37 cellular contexts compared by ENCODE assay signal in the genomic region with DNA sequence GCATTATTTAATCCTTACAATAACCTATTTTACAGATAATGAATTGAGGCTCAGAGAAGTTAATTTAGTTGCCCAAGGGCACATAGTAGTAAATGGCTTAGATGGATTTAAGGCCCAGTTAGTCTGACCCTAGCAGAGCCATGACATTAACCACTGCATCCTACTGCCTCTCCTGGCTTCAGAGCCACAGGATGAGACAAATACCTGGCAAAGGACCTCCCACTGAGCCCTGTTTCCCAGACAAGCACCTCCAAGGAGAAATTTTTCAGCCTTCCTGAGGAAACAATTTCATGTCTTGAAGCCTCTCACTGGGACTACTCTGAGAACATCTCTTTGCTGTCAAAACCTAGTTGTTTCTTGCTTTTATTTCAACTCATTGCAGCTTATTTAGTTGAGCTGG. TPM values are rescaled to one million over a fixed set of nuclear protein-coding genes. Genes with fewer than 3 reads are reported as not detected.
"Had no signal": no experiment of that assay in that cellular context is flagged by ENCODE, and none has a peak within 500 bp of the region (broad histone marks: within the 10 kb centered on the region; RNA-seq: fewer than 3 reads in every experiment).

No MANE protein-coding gene starts in this region.

- H3K4me1 ChIP-seq: left lung, lower lobe of right lung, neural progenitor cell, parathyroid adenoma, right atrium auricular region, right lobe of liver, stomach, testis, transverse colon, upper lobe of left lung, vagina had no signal

- H3K27me3 ChIP-seq: neural progenitor cell, neutrophil, right atrium auricular region, right lobe of liver, stomach, testis, thyroid gland, transverse colon, upper lobe of left lung, vagina had no signal

- DNase-seq: hypothalamus; kidney; left colon; left lung; lower lobe of right lung; mammary epithelial cell; mesenchymal stem cell; naive B cell; natural killer cell; nephron progenitor cell; occipital lobe; right lobe of liver; stimulated activated CD4-positive, alpha-beta T cell treated with anti-CD3 and anti-CD28 coated beads, Interleukin-1b, Interleukin-23, amount 100 ng/mL, for 48 hours; stimulated activated CD4-positive, alpha-beta T cell treated with anti-CD3 and anti-CD28 coated beads, Interleukin-2, amount 100 ng/mL, for 48 hours; stimulated activated CD4-positive, alpha-beta T cell treated with anti-CD3 and anti-CD28 coated beads, Interleukin-4, amount 100 ng/mL, for 4 hours; stimulated activated naive B cell treated with anti-CD40 and anti-IgM and Interleukin-4, amounts not matched to agents 10 μg/mL and 1 μg/mL and 100 μg/mL, for 72 hours; stimulated activated naive CD8-positive, alpha-beta T cell treated with anti-CD3 and anti-CD28 coated beads, Interleukin-15, Interleukin-2, amounts not matched to agents 100 U/mL and 50 U/mL, for 24 hours; stomach; testis; thyroid gland; transverse colon; upper lobe of left lung had no signal

- H3K9me3 Mint-ChIP-seq: mesothelial cell of epicardium; natural killer cell; nephron progenitor cell; neural progenitor cell; stimulated activated naive B cell treated with anti-CD40 and anti-IgM and Interleukin-4, amounts not matched to agents 10 μg/mL and 1 μg/mL and 100 μg/mL, for 72 hours had no signal

- H3K4me2 ChIP-seq: neural progenitor cell, smooth muscle cell had no signal

- H3K27ac Mint-ChIP-seq: mesothelial cell of epicardium; naive B cell; natural killer cell; nephron progenitor cell; neural progenitor cell; progenitor cell of endocrine pancreas; stimulated activated naive B cell treated with anti-CD40 and anti-IgM and Interleukin-4, amounts not matched to agents 10 μg/mL and 1 μg/mL and 100 μg/mL, for 72 hours had no signal

- H3K27ac ChIP-seq: left lung, lower lobe of right lung, neural progenitor cell, neutrophil, parathyroid adenoma, right atrium auricular region, right lobe of liver, stomach, testis, thyroid gland, transverse colon, upper lobe of left lung, vagina had no signal

- ATAC-seq: left colon; left lung; lower lobe of right lung; natural killer cell; right lobe of liver; stimulated activated naive B cell treated with anti-CD40 and anti-IgM and Interleukin-4, amounts not matched to agents 10 μg/mL and 1 μg/mL and 100 μg/mL, for 72 hours; stimulated activated naive CD8-positive, alpha-beta T cell treated with anti-CD3 and anti-CD28 coated beads, Interleukin-15, Interleukin-2, amounts not matched to agents 100 U/mL and 50 U/mL, for 24 hours had no signal

- H3K79me2 ChIP-seq: parathyroid adenoma had no signal

- H3K36me3 Mint-ChIP-seq: mesothelial cell of epicardium; naive B cell; natural killer cell; neural progenitor cell; stimulated activated naive B cell treated with anti-CD40 and anti-IgM and Interleukin-4, amounts not matched to agents 10 μg/mL and 1 μg/mL and 100 μg/mL, for 72 hours had no signal

- H3K4me3 Mint-ChIP-seq: mesothelial cell of epicardium; naive B cell; natural killer cell; nephron progenitor cell; neural progenitor cell; stimulated activated naive B cell treated with anti-CD40 and anti-IgM and Interleukin-4, amounts not matched to agents 10 μg/mL and 1 μg/mL and 100 μg/mL, for 72 hours had no signal

- H2AFZ ChIP-seq: neural progenitor cell, parathyroid adenoma had no signal

- H3K36me3 ChIP-seq: left lung, lower lobe of right lung, neural progenitor cell, neutrophil, right atrium auricular region, right lobe of liver, stomach, thyroid gland, transverse colon, upper lobe of left lung, vagina had no signal

- H3K4me1 Mint-ChIP-seq: naive B cell; natural killer cell; nephron progenitor cell; neural progenitor cell; stimulated activated naive B cell treated with anti-CD40 and anti-IgM and Interleukin-4, amounts not matched to agents 10 μg/mL and 1 μg/mL and 100 μg/mL, for 72 hours had no signal

- H3K4me3 ChIP-seq: left lung, lower lobe of right lung, neural progenitor cell, right atrium auricular region, right lobe of liver, smooth muscle cell, stomach, testis, thyroid gland, transverse colon, upper lobe of left lung, vagina had no signal

RNA-seq across cellular contexts. Expression of a gene that starts 28.4 kb away (rescaled TPM):
- total RNA-seq: kidney, left colon, left lung, liver, lower lobe of right lung, mammary epithelial cell, mesothelial cell of epicardium, mononuclear cell, natural killer cell, occipital lobe, osteocyte, progenitor cell of endocrine pancreas, pulmonary artery endothelial cell, renal cortical epithelial cell, right atrium auricular region, right lobe of liver, skeletal muscle tissue, smooth muscle cell, stomach, testis, thyroid gland, transverse colon, upper lobe of left lung, urinary bladder, vagina had no signal
- polyA plus RNA-seq: smooth muscle cell, stomach, urinary bladder had no signal
